ENCODE assay signal across 1 cellular context in genomic region chr15:89809093-89809786, GRCh38.
TF ChIP-seq lines count a peak whose summit lies in the region.

No MANE protein-coding gene starts in this region.

TF ChIP-seq in HepG2, 621 proteins besides CTCF, POLR2A, EP300 and RAD21 (continued from another document and continues in another):
- TF ChIP-seq XBP1 (CRISPR knock-in tag; IDR thresholded peaks at IDR 0.05) (0 out of 2 replicates have a peak, but pooled peaks have one; percentile 50), JDP2 (CRISPR knock-in tag; IDR thresholded peaks at IDR 0.05; ENCODE audit: borderline replicate concordance) (no peak), MTA3 (CRISPR knock-in tag; IDR thresholded peaks at IDR 0.05) (no peak), ZC3H13 (CRISPR knock-in tag; IDR thresholded peaks at IDR 0.05) (peak; percentile 67; the same call in 1 of the 2 replicates), ZNF354B (CRISPR knock-in tag; IDR thresholded peaks at IDR 0.05) (no peak), SNAPC5 (CRISPR knock-in tag; IDR thresholded peaks at IDR 0.05; ENCODE audit: borderline replicate concordance) (no peak), ZNF564 (CRISPR knock-in tag; IDR thresholded peaks at IDR 0.05) (peak; percentile 74; the same call in 1 of the 2 replicates), CCDC6 (CRISPR knock-in tag; IDR thresholded peaks at IDR 0.05) (no peak; the same call in 1 of the 2 replicates), RFXAP (CRISPR knock-in tag; IDR thresholded peaks at IDR 0.05; ENCODE audit: borderline replicate concordance) (no peak), HOXA9 (CRISPR knock-in tag; IDR thresholded peaks at IDR 0.05; ENCODE audit: borderline replicate concordance) (no peak), ZNF34 (CRISPR knock-in tag; IDR thresholded peaks at IDR 0.05; ENCODE audit: borderline replicate concordance) (no peak), UBTF (CRISPR knock-in tag; IDR thresholded peaks at IDR 0.05) (0 out of 2 replicates have a peak, but pooled peaks have one; percentile 9), ZGPAT (CRISPR knock-in tag; IDR thresholded peaks at IDR 0.05) (peak; percentile 86), ZKSCAN1 (IDR thresholded peaks at IDR 0.05; ENCODE audit: low read length) (no peak), ZNF580 (CRISPR knock-in tag; IDR thresholded peaks at IDR 0.05; ENCODE audit: borderline replicate concordance, low read depth) (no peak), ZNF788 (CRISPR knock-in tag; IDR thresholded peaks at IDR 0.05; ENCODE audit: borderline replicate concordance) (peak; percentile 42; the same call in 1 of the 2 replicates), ZNF615 (CRISPR knock-in tag; IDR thresholded peaks at IDR 0.05; ENCODE audit: borderline replicate concordance) (no peak), HNF1B (CRISPR knock-in tag; IDR thresholded peaks at IDR 0.05) (peak; percentile 29; the same call in 1 of the 2 replicates), KLF11 (CRISPR knock-in tag; IDR thresholded peaks at IDR 0.05) (no peak), ZNF75D (CRISPR knock-in tag; IDR thresholded peaks at IDR 0.05; ENCODE audit: borderline replicate concordance) (no peak), ZNF331 (CRISPR knock-in tag; IDR thresholded peaks at IDR 0.05) (peak; percentile 75; the same call in 1 of the 2 replicates), ZNF878 (CRISPR knock-in tag; IDR thresholded peaks at IDR 0.05) (peak; percentile 59; the same call in 1 of the 2 replicates), PITX1 (CRISPR knock-in tag; IDR thresholded peaks at IDR 0.05) (peak; percentile 99), TRIM22 (IDR thresholded peaks at IDR 0.05) (no peak), NCOA1 (CRISPR knock-in tag; IDR thresholded peaks at IDR 0.05) (no peak), ZNF292 (CRISPR knock-in tag; IDR thresholded peaks at IDR 0.05; ENCODE audit: borderline replicate concordance, low read depth) (0 out of 2 replicates have a peak, but pooled peaks have one; percentile 45), ZNF446 (CRISPR knock-in tag; IDR thresholded peaks at IDR 0.05) (no peak), ZNF687 (CRISPR knock-in tag; IDR thresholded peaks at IDR 0.05) (peak; percentile 89), MXD4 (CRISPR knock-in tag; IDR thresholded peaks at IDR 0.05) (no peak), SOX6 (IDR thresholded peaks at IDR 0.05) (no peak), SOX6 (CRISPR knock-in tag; IDR thresholded peaks at IDR 0.05) (peak; percentile 90), ZNF251 (CRISPR knock-in tag; IDR thresholded peaks at IDR 0.05) (no peak), CHCHD3 (CRISPR knock-in tag; IDR thresholded peaks at IDR 0.05) (no peak), SAP130 (CRISPR knock-in tag; IDR thresholded peaks at IDR 0.05; ENCODE audit: low read depth) (peak; percentile 74), ZNF768 (CRISPR knock-in tag; IDR thresholded peaks at IDR 0.05) (peak; percentile 86; the same call in 1 of the 2 replicates), ZSCAN29 (CRISPR knock-in tag; conservative IDR thresholded peaks at IDR 0.05) (0 out of 2 replicates have a peak, but pooled peaks have one; percentile 62), ZNF501 (CRISPR knock-in tag; IDR thresholded peaks at IDR 0.05) (no peak), RXRB (CRISPR knock-in tag; IDR thresholded peaks at IDR 0.05; ENCODE audit: borderline replicate concordance) (peak; percentile 80; the same call in 1 of the 2 replicates), ZFP91 (CRISPR knock-in tag; IDR thresholded peaks at IDR 0.05; ENCODE audit: borderline replicate concordance) (peak; percentile 44; the same call in 1 of the 2 replicates), SMAD1 (CRISPR knock-in tag; IDR thresholded peaks at IDR 0.05; ENCODE audit: borderline replicate concordance, low read depth) (0 out of 2 replicates have a peak, but pooled peaks have one; percentile 14), ZNF552 (CRISPR knock-in tag; IDR thresholded peaks at IDR 0.05; ENCODE audit: borderline replicate concordance) (no peak), RERE (CRISPR knock-in tag; IDR thresholded peaks at IDR 0.05; ENCODE audit: low read depth) (peak; percentile 81), MTF1 (CRISPR knock-in tag; IDR thresholded peaks at IDR 0.05) (no peak), ZNF616 (CRISPR knock-in tag; IDR thresholded peaks at IDR 0.05; ENCODE audit: low read depth) (no peak)
